2 cellular contexts compared by ENCODE assay signal in genomic region chr18:37964885-37965571, GRCh38.
TF ChIP-seq lines count a peak whose summit lies in the region.

No MANE protein-coding gene starts in this region.

TF ChIP-seq in HepG2, 621 proteins besides CTCF, POLR2A, EP300 and RAD21:
- TF ChIP-seq DBP (CRISPR knock-in tag; IDR thresholded peaks at IDR 0.05; ENCODE audit: not compliant biosample characterization), result no peak
- no peak for TF ChIP-seq SATB2 (CRISPR knock-in tag; IDR thresholded peaks at IDR 0.05)
- TF ChIP-seq HBP1 (CRISPR knock-in tag; IDR thresholded peaks at IDR 0.05; ENCODE audit: low read depth), result no peak
- no peak for TF ChIP-seq HNF1A (IDR thresholded peaks at IDR 0.05; ENCODE audit: low read depth)
- TF ChIP-seq HNF1A (CRISPR knock-in tag; IDR thresholded peaks at IDR 0.05; ENCODE audit: borderline replicate concordance), result no peak
- TF ChIP-seq HMG20B (CRISPR knock-in tag; conservative IDR thresholded peaks at IDR 0.05), result no peak
- no peak for TF ChIP-seq SOX6 (IDR thresholded peaks at IDR 0.05)
- TF ChIP-seq SOX6 (CRISPR knock-in tag; IDR thresholded peaks at IDR 0.05), result no peak
- peak; percentile 58 for TF ChIP-seq HNRNPK (IDR thresholded peaks at IDR 0.05; ENCODE audit: low read depth, low read length, poor library complexity, severe bottlenecking)
- TF ChIP-seq PATZ1 (CRISPR knock-in tag; IDR thresholded peaks at IDR 0.05), result no peak

TF ChIP-seq in H1, 55 proteins besides CTCF, POLR2A, EP300 and RAD21 (continued from another document):
- TF ChIP-seq USF2 (IDR thresholded peaks at IDR 0.05; ENCODE audit: low read length) (no peak), KDM4A (IDR thresholded peaks at IDR 0.05; ENCODE audit: low read depth, low read length, severe bottlenecking) (no peak), CTBP2 (IDR thresholded peaks at IDR 0.05; ENCODE audit: borderline replicate concordance, insufficient read depth, insufficient read length, low read length) (no peak), BACH1 (IDR thresholded peaks at IDR 0.05; ENCODE audit: low read length) (no peak), MAX (IDR thresholded peaks at IDR 0.05) (no peak), POLR2AphosphoS5 (IDR thresholded peaks at IDR 0.05; ENCODE audit: low read depth, low read length) (no peak)
